In genomic region chr19:1066251-1066747, GRCh38 we compare ENCODE assay signal across 9 cellular contexts. TPM values are rescaled to one million over a fixed set of nuclear protein-coding genes. Genes with fewer than 3 reads are reported as not detected.
DNase-seq lines count a peak whose midpoint lies in the region; ATAC-seq, FAIRE-seq and TF ChIP-seq lines count a peak whose summit lies in the region.
"Had no signal": no experiment of that assay in that cellular context is flagged by ENCODE, and none has a peak within 500 bp of the region (broad histone marks: within the 10 kb centered on the region; RNA-seq: fewer than 3 reads in every experiment).

No MANE protein-coding gene starts in this region.

- SMC1A ChIA-PET in GM12878 (lab: Charles Lee; ENCODE audit: uncharacterized antibody, unreplicated experiment), result interaction anchor here (1.4 to 2.3 kb wide), 4 partner anchors 9 to 49 kb away, joined by 4 to 11 read pairs (median 7); no protein-coding TSS in a partner anchor

- TF ChIP-seq CTCF in Caco-2 (IDR thresholded peaks at IDR 0.05; ENCODE audit: insufficient read depth in 1 of 2, low read depth in 1 of 2, low read length in 1 of 2, severe bottlenecking in 1 of 2, unreplicated experiment in 1 of 2) (no peak), GM12878 (IDR thresholded peaks at IDR 0.05 in 2 of 3, conservative IDR thresholded peaks at IDR 0.05 in 1 of 3; ENCODE audit: control insufficient read depth in 2 of 3, extremely low read depth in 1 of 3, insufficient read depth in 1 of 3, low read depth in 3 of 3, low read length in 3 of 3) (no peak), natural killer cell (IDR thresholded peaks at IDR 0.05) (no peak)

- WGBS in GM12878 (ENCODE audit: insufficient coverage, insufficient replicate concordance, low lambda C conversion rate, missing lambda C conversion rate), result 42% methylated on average over 17 of the region's 17 CpGs

- peaks cover 35% of the 10 kb centered on the region for H3K79me2 ChIP-seq in GM12878 (ENCODE audit: control insufficient read depth, insufficient read depth, low read length)

- H3K27me3 Mint-ChIP-seq in Caco-2 (ENCODE audit: insufficient read depth, unreplicated experiment) (no peaks in the 10 kb centered on the region), natural killer cell (ENCODE audit: low read depth in 2 of 2) (no peaks in the 10 kb centered on the region)

- no peak overlapping the region for H2AFZ ChIP-seq in GM12878 (ENCODE audit: control insufficient read depth, low read depth, low read length)

- H3K27ac ChIP-seq in HUES6 (ENCODE audit: low read depth, low read length) (no peak overlapping the region; the same call in 1 of the 2 replicates), GM12878 (ENCODE audit: control insufficient read depth, insufficient read depth) (no peak overlapping the region)

- H3K9me3 Mint-ChIP-seq in Caco-2 (ENCODE audit: unreplicated experiment) (no peaks in the 10 kb centered on the region), natural killer cell (no peaks in the 10 kb centered on the region)

- H3K9ac ChIP-seq in HUES6 (ENCODE audit: low read length), result peak overlapping the region; percentile 61
- peak overlapping the region; percentile 90; the same call in 1 of the 2 replicates for H3K9ac ChIP-seq in GM12878 (ENCODE audit: control insufficient read depth, insufficient read depth, low read length)

- CTCF ChIA-PET in Caco-2 (lab: Charles Lee) (interaction anchor here (1.0 to 2.6 kb wide), 3 partner anchors 40 to 200 kb away, joined by 4 to 8 read pairs (median 6); partner anchors contain the start of gene CNN2), GM12878 (lab: Yijun Ruan, JAX) (interaction anchor here (0.8 to 2.2 kb wide), 7 partner anchors 11 to 203 kb away, joined by 3 to 9 read pairs (median 3); no protein-coding TSS in a partner anchor)

- ATAC-seq in GM12878 (no peak), natural killer cell (no peak), HG03460 (IDR thresholded peaks at IDR 0.05; ENCODE audit: unreplicated experiment) (no peak)

- H3K4me1 ChIP-seq in Caco-2, result peaks cover 15% of the 10 kb centered on the region
- H3K4me1 ChIP-seq in HUES6 (ENCODE audit: control insufficient read depth, insufficient read depth, low read length), result peaks cover 39% of the 10 kb centered on the region
- peaks cover 17% of the 10 kb centered on the region for H3K4me1 ChIP-seq in GM12878 (ENCODE audit: control insufficient read depth, insufficient read depth, low read length)

- no peak for TF ChIP-seq POLR2A in GM12878 (IDR thresholded peaks at IDR 0.05; ENCODE audit: low read depth, low read length)

- POLR2A ChIA-PET in Caco-2 (lab: Charles Lee) (interaction anchor here (0.7 to 3.3 kb wide), 6 partner anchors 32 to 314 kb away, joined by 3 to 33 read pairs (median 5); partner anchors contain the start of genes CIRBP, CNN2, GPX4 and WDR18), GM12878 (lab: Charles Lee) (interaction anchor here (0.9 to 3.0 kb wide), 11 partner anchors 10 to 273 kb away, joined by 3 to 45 read pairs (median 11); partner anchors contain the start of genes ABCA7, CIRBP, CNN2 and GPX4)

- RAD21 ChIA-PET in GM12878 (lab: Charles Lee; ENCODE audit: unreplicated experiment), result interaction anchor here (1.1 to 2.4 kb wide), 10 partner anchors 8 to 200 kb away, joined by 3 to 19 read pairs (median 6); partner anchors contain the start of gene CNN2

- no peaks in the 10 kb centered on the region for H3K9me3 ChIP-seq in Caco-2
- no peaks in the 10 kb centered on the region for H3K9me3 ChIP-seq in HUES6 (ENCODE audit: control insufficient read depth, insufficient read depth, low read depth, low read length)
- H3K9me3 ChIP-seq in GM12878 (replicated peaks; ENCODE audit: control insufficient read depth, insufficient read depth, low read length), result no peaks in the 10 kb centered on the region

- H3K4me1 Mint-ChIP-seq in Caco-2 (ENCODE audit: low read depth, unreplicated experiment) (no peaks in the 10 kb centered on the region), natural killer cell (peaks cover 19 to 47% of the 10 kb centered on the region in 2 donors)

- FAIRE-seq in GM12878 (lab: Jason Lieb, UNC), result no peak

- no peak for TF ChIP-seq EP300 in GM12878 (IDR thresholded peaks at IDR 0.05; ENCODE audit: borderline replicate concordance in 1 of 2, control insufficient read depth in 1 of 2, low read depth in 2 of 2, low read length in 2 of 2)

- H3K27me3 ChIP-seq in Caco-2 (replicated peaks; ENCODE audit: control insufficient read depth, insufficient read depth, low read length), result no peaks in the 10 kb centered on the region
- peaks cover 47% of the 10 kb centered on the region for H3K27me3 ChIP-seq in HUES6 (ENCODE audit: control insufficient read depth, insufficient read depth, low read length)
- H3K27me3 ChIP-seq in GM12878 (replicated peaks in 1 of 2; ENCODE audit: control insufficient read depth in 2 of 2, insufficient read depth in 2 of 2, low read length in 1 of 2), result no peaks in the 10 kb centered on the region

- H3K4me3 Mint-ChIP-seq in Caco-2 (ENCODE audit: unreplicated experiment), result peak overlapping the region; percentile 84
- H3K4me3 Mint-ChIP-seq in natural killer cell, result peak overlapping the region; percentile 76

- H3K36me3 Mint-ChIP-seq in Caco-2 (ENCODE audit: insufficient read depth, unreplicated experiment) (peaks cover 49% of the 10 kb centered on the region), natural killer cell (no peaks in the 10 kb centered on the region)

- peak overlapping the region; percentile 85 for H3K4me2 ChIP-seq in GM12878 (ENCODE audit: control insufficient read depth, insufficient read depth)

- intact Hi-C loops in Caco-2 (cut with micrococcal nuclease; ENCODE audit: unreplicated experiment), result no loop called here
- intact Hi-C loops in GM12878 (cut with micrococcal nuclease; ENCODE audit: unreplicated experiment), result no loop called here
- intact Hi-C loops in natural killer cell (cut with micrococcal nuclease), result loop anchor here (5.0 kb wide), 2 partner anchors 34 to 36 kb away; partner anchors contain the start of gene GPX4

- no peaks in the 10 kb centered on the region for H4K20me1 ChIP-seq in GM12878 (ENCODE audit: control insufficient read depth, insufficient read depth)

- H3K36me3 ChIP-seq in Caco-2 (ENCODE audit: control insufficient read depth, insufficient read depth, low read length) (no peaks in the 10 kb centered on the region), HUES6 (ENCODE audit: control insufficient read depth, insufficient read depth, low read length) (no peaks in the 10 kb centered on the region), GM12878 (ENCODE audit: control insufficient read depth in 2 of 2, insufficient read depth in 2 of 2, low read length in 1 of 2) (peaks cover 0 to 7% of the 10 kb centered on the region in 2 experiments; a peak in 2 of 4 replicates)

- no peak for TF ChIP-seq RAD21 in GM12878 (IDR thresholded peaks at IDR 0.05; ENCODE audit: insufficient read depth, low read depth, low read length)

- H3K27ac Mint-ChIP-seq in Caco-2 (ENCODE audit: unreplicated experiment) (peak overlapping the region; percentile 77), natural killer cell (peak overlapping the region; percentile 88 to 93)

- in situ Hi-C loops in GM12878 (cut with MboI), result no loop called here

- BruUV-seq in Caco-2 (replicated peaks; lab: Mats Ljungman, UMichigan), result TSS peak; percentile 42
- BruUV-seq in GM12878 (replicated peaks; lab: Mats Ljungman, UMichigan), result no TSS peak

- H3K4me3 ChIP-seq in Caco-2 (ENCODE audit: low read depth, low read length) (peak overlapping the region; percentile 61), HUES6 (ENCODE audit: low read depth, low read length) (peak overlapping the region; percentile 64), GM12878 (peak overlapping the region; percentile 98)

- peak; percentile 81 to 91 for DNase-seq in Caco-2
- DNase-seq in GM12878 (ENCODE audit: low read depth, low spot score), result no peak
- DNase-seq in natural killer cell, result no peak
- DNase-seq in T-helper 9 cell, result no peak
- DNase-seq in GM03348 (ENCODE audit: low spot score), result no peak
- DNase-seq in mucosa of gallbladder (ENCODE audit: low spot score), result no peak
- DNase-seq: NCI-H2171 had no signal

RNA-seq across cellular contexts. Expression of gene ARHGAP45, which starts 0.7 kb away (rescaled TPM):
- total RNA-seq in Caco-2 (2022) (38.6 and 43.3 TPM in 2 replicates), GM12878 (2014; rRNA removed) (116 and 146 TPM in 2 replicates), GM12878 (2014; rRNA removed; fragmentation: Illumina TruSeq; extraction: Trizol) (21.4 and 26.2 TPM in 2 replicates), GM12878 (2021) (142 and 151 TPM in 2 replicates), natural killer cell (100 to 1,000 TPM; 535 to 601 (median 560) TPM), mucosa of gallbladder (42.4 TPM)
- 190 and 196 TPM in 2 replicates for total RNA-seq in GM12878 (2013; cell fraction: nucleolus; rRNA removed)
- polyA plus RNA-seq in GM12878 (2011; ENCODE audit: low read depth), result 33.0 TPM
- polyA plus RNA-seq in GM12878 (2011; rRNA removed) (20.8 and 53.2 TPM in 2 replicates), GM12878 (2014; fragmentation: Illumina TruSeq; extraction: Trizol) (1.4 and 9.8 TPM in 2 replicates), GM12878 (2014; fragmentation: Nextera tagmentation; extraction: Ambion mirVana) (1 to 10 TPM; 1.4 to 7.8 TPM), GM12878 (2014; rRNA removed) (96.0 and 125 TPM in 2 replicates), GM12878 (2016; fragmentation: Nextera tagmentation; extraction: Ambion mirVana) (10 to 100 TPM; 66.6 to 82.6 TPM)
- 64.0 and 103 TPM in 2 replicates for polyA plus RNA-seq in GM12878 (2011; cell fraction: cytosol; rRNA removed)
- polyA plus RNA-seq in GM12878 (2011; cell fraction: nucleus; rRNA removed), result 223 and 275 TPM in 2 replicates
- 85.3 and 105 TPM in 2 replicates for polyA plus RNA-seq in GM12878 (2012)
- 36.0 and 96.7 TPM in 2 replicates for polyA minus RNA-seq in GM12878 (2011; rRNA and poly(A)+ RNA removed)
- polyA minus RNA-seq in GM12878 (2011; cell fraction: cytosol; rRNA and poly(A)+ RNA removed), result 45.4 and 45.7 TPM in 2 replicates
- polyA minus RNA-seq in GM12878 (2011; cell fraction: nucleus; rRNA and poly(A)+ RNA removed), result 32.4 and 52.2 TPM in 2 replicates

RNA-seq across cellular contexts. Expression of gene ABCA7, which starts 26.4 kb away (rescaled TPM):
- 43.5 and 45.9 TPM in 2 replicates for total RNA-seq in Caco-2 (2022)
- total RNA-seq in GM12878 (2013; cell fraction: nucleolus; rRNA removed), result 50.3 and 55.4 TPM in 2 replicates
- 14.9 and 18.1 TPM in 2 replicates for total RNA-seq in GM12878 (2014; rRNA removed)
- 5.6 and 7.6 TPM in 2 replicates for total RNA-seq in GM12878 (2014; rRNA removed; fragmentation: Illumina TruSeq; extraction: Trizol)
- 38.7 and 49.5 TPM in 2 replicates for total RNA-seq in GM12878 (2021)
- polyA plus RNA-seq in GM12878 (2011; ENCODE audit: low read depth), result 16.4 TPM
- 3.3 and 5.5 TPM in 2 replicates for polyA plus RNA-seq in GM12878 (2011; rRNA removed)
- polyA plus RNA-seq in GM12878 (2011; cell fraction: cytosol; rRNA removed), result 7.0 and 10.0 TPM in 2 replicates
- 81.6 and 107 TPM in 2 replicates for polyA plus RNA-seq in GM12878 (2011; cell fraction: nucleus; rRNA removed)
- polyA plus RNA-seq in GM12878 (2012), result 15.2 and 21.6 TPM in 2 replicates
- 4.6 and 11.4 TPM in 2 replicates for polyA plus RNA-seq in GM12878 (2014; fragmentation: Illumina TruSeq; extraction: Trizol)
- polyA plus RNA-seq in GM12878 (2014; fragmentation: Nextera tagmentation; extraction: Ambion mirVana), result 1 to 10 TPM; 1.0 to 2.9 TPM
- polyA plus RNA-seq in GM12878 (2014; rRNA removed), result 26.9 and 36.5 TPM in 2 replicates
- 10 to 100 TPM; 22.0 to 22.1 TPM for polyA plus RNA-seq in GM12878 (2016; fragmentation: Nextera tagmentation; extraction: Ambion mirVana)
- polyA minus RNA-seq in GM12878 (2011; rRNA and poly(A)+ RNA removed), result 4.3 and 9.4 TPM in 2 replicates
- 5.8 and 7.9 TPM in 2 replicates for polyA minus RNA-seq in GM12878 (2011; cell fraction: cytosol; rRNA and poly(A)+ RNA removed)
- 24.3 and 39.7 TPM in 2 replicates for polyA minus RNA-seq in GM12878 (2011; cell fraction: nucleus; rRNA and poly(A)+ RNA removed)
- total RNA-seq in natural killer cell, result 100 to 1,000 TPM in 2 of 3 donors, 10 to 100 TPM in 1; 73.3 to 149 (median 121) TPM
- total RNA-seq in mucosa of gallbladder, result 49.0 TPM

RNA-seq across cellular contexts. Expression of gene POLR2E, which starts 28.9 kb away (rescaled TPM):
- 264 and 272 TPM in 2 replicates for total RNA-seq in Caco-2 (2022)
- total RNA-seq in GM12878 (2013; cell fraction: nucleolus; rRNA removed), result 37.4 and 46.6 TPM in 2 replicates
- 194 and 207 TPM in 2 replicates for total RNA-seq in GM12878 (2014; rRNA removed)
- total RNA-seq in GM12878 (2014; rRNA removed; fragmentation: Illumina TruSeq; extraction: Trizol), result 78.7 and 85.5 TPM in 2 replicates
- total RNA-seq in GM12878 (2021), result 243 and 250 TPM in 2 replicates
- polyA plus RNA-seq in GM12878 (2011; ENCODE audit: low read depth), result 54.0 TPM
- 92.4 and 192 TPM in 2 replicates for polyA plus RNA-seq in GM12878 (2011; rRNA removed)
- 220 and 291 TPM in 2 replicates for polyA plus RNA-seq in GM12878 (2011; cell fraction: cytosol; rRNA removed)
- 162 and 168 TPM in 2 replicates for polyA plus RNA-seq in GM12878 (2011; cell fraction: nucleus; rRNA removed)
- polyA plus RNA-seq in GM12878 (2012), result 184 and 198 TPM in 2 replicates
- polyA plus RNA-seq in GM12878 (2014; fragmentation: Illumina TruSeq; extraction: Trizol), result 10.0 and 142 TPM in 2 replicates
- 10 to 100 TPM in 1 of 2 experiments, 1 to 10 TPM in 1; 4.0 to 17.0 TPM for polyA plus RNA-seq in GM12878 (2014; fragmentation: Nextera tagmentation; extraction: Ambion mirVana)
- 367 and 444 TPM in 2 replicates for polyA plus RNA-seq in GM12878 (2014; rRNA removed)
- 100 to 1,000 TPM; 460 to 487 TPM for polyA plus RNA-seq in GM12878 (2016; fragmentation: Nextera tagmentation; extraction: Ambion mirVana)
- 76.9 and 101 TPM in 2 replicates for polyA minus RNA-seq in GM12878 (2011; rRNA and poly(A)+ RNA removed)
- 70.2 and 78.0 TPM in 2 replicates for polyA minus RNA-seq in GM12878 (2011; cell fraction: cytosol; rRNA and poly(A)+ RNA removed)
- 29.5 and 49.3 TPM in 2 replicates for polyA minus RNA-seq in GM12878 (2011; cell fraction: nucleus; rRNA and poly(A)+ RNA removed)
- 100 to 1,000 TPM in 1 of 3 donors, 10 to 100 TPM in 2; 77.3 to 105 (median 91.6) TPM for total RNA-seq in natural killer cell
- 137 TPM for total RNA-seq in mucosa of gallbladder

RNA-seq across cellular contexts. Expression of gene GPX4, which starts 37.5 kb away (rescaled TPM):
- total RNA-seq in Caco-2 (2022), result 500 and 546 TPM in 2 replicates
- 30.7 and 37.1 TPM in 2 replicates for total RNA-seq in GM12878 (2013; cell fraction: nucleolus; rRNA removed)
- 325 and 388 TPM in 2 replicates for total RNA-seq in GM12878 (2014; rRNA removed)
- total RNA-seq in GM12878 (2014; rRNA removed; fragmentation: Illumina TruSeq; extraction: Trizol), result 185 and 204 TPM in 2 replicates
- 305 and 316 TPM in 2 replicates for total RNA-seq in GM12878 (2021)
- 143 TPM for polyA plus RNA-seq in GM12878 (2011; ENCODE audit: low read depth)
- 171 and 289 TPM in 2 replicates for polyA plus RNA-seq in GM12878 (2011; rRNA removed)
- 532 and 769 TPM in 2 replicates for polyA plus RNA-seq in GM12878 (2011; cell fraction: cytosol; rRNA removed)
- 455 and 480 TPM in 2 replicates for polyA plus RNA-seq in GM12878 (2011; cell fraction: nucleus; rRNA removed)
- 460 and 464 TPM in 2 replicates for polyA plus RNA-seq in GM12878 (2012)
- polyA plus RNA-seq in GM12878 (2014; fragmentation: Illumina TruSeq; extraction: Trizol), result 144 and 257 TPM in 2 replicates
- 10 to 100 TPM; 33.3 to 99.6 TPM for polyA plus RNA-seq in GM12878 (2014; fragmentation: Nextera tagmentation; extraction: Ambion mirVana)
- polyA plus RNA-seq in GM12878 (2014; rRNA removed), result 749 and 807 TPM in 2 replicates
- polyA plus RNA-seq in GM12878 (2016; fragmentation: Nextera tagmentation; extraction: Ambion mirVana), result 100 to 1,000 TPM; 534 to 574 TPM
- polyA minus RNA-seq in GM12878 (2011; rRNA and poly(A)+ RNA removed), result 134 and 182 TPM in 2 replicates
- 111 and 122 TPM in 2 replicates for polyA minus RNA-seq in GM12878 (2011; cell fraction: cytosol; rRNA and poly(A)+ RNA removed)
- 39.3 and 60.3 TPM in 2 replicates for polyA minus RNA-seq in GM12878 (2011; cell fraction: nucleus; rRNA and poly(A)+ RNA removed)
- total RNA-seq in natural killer cell, result 100 to 1,000 TPM; 108 to 126 (median 121) TPM
- total RNA-seq in mucosa of gallbladder, result 294 TPM

RNA-seq across cellular contexts. Expression of gene CNN2, which starts 39.9 kb away (rescaled TPM):
- total RNA-seq in Caco-2 (2022) (194 and 221 TPM in 2 replicates), GM12878 (2014; rRNA removed) (154 and 195 TPM in 2 replicates), GM12878 (2014; rRNA removed; fragmentation: Illumina TruSeq; extraction: Trizol) (95.8 and 115 TPM in 2 replicates), GM12878 (2021) (289 and 311 TPM in 2 replicates), natural killer cell (100 to 1,000 TPM; 163 to 276 (median 179) TPM), mucosa of gallbladder (104 TPM)
- total RNA-seq in GM12878 (2013; cell fraction: nucleolus; rRNA removed), result 28.5 and 30.8 TPM in 2 replicates
- polyA plus RNA-seq in GM12878 (2011; ENCODE audit: low read depth), result 64.3 TPM
- polyA plus RNA-seq in GM12878 (2011; rRNA removed) (28.6 and 54.2 TPM in 2 replicates), GM12878 (2014; fragmentation: Illumina TruSeq; extraction: Trizol) (60.1 and 168 TPM in 2 replicates), GM12878 (2014; fragmentation: Nextera tagmentation; extraction: Ambion mirVana) (10 to 100 TPM; 34.7 to 42.5 TPM), GM12878 (2014; rRNA removed) (177 and 213 TPM in 2 replicates), GM12878 (2016; fragmentation: Nextera tagmentation; extraction: Ambion mirVana) (100 to 1,000 TPM; 269 to 273 TPM)
- 104 and 118 TPM in 2 replicates for polyA plus RNA-seq in GM12878 (2011; cell fraction: cytosol; rRNA removed)
- 80.2 and 133 TPM in 2 replicates for polyA plus RNA-seq in GM12878 (2011; cell fraction: nucleus; rRNA removed)
- polyA plus RNA-seq in GM12878 (2012), result 117 and 149 TPM in 2 replicates
- 71.8 and 98.5 TPM in 2 replicates for polyA minus RNA-seq in GM12878 (2011; rRNA and poly(A)+ RNA removed)
- 91.4 and 128 TPM in 2 replicates for polyA minus RNA-seq in GM12878 (2011; cell fraction: cytosol; rRNA and poly(A)+ RNA removed)
- 14.9 and 31.0 TPM in 2 replicates for polyA minus RNA-seq in GM12878 (2011; cell fraction: nucleus; rRNA and poly(A)+ RNA removed)

Comparison
In these comparisons a context has a peak if more than half of its experiments do, and no peak if none do; other contexts are left out.
1. DNase-seq: peak in Caco-2 (2 of 2); none in GM12878 (single experiment), natural killer cell (single experiment), T-helper 9 cell (single experiment), GM03348 (single experiment) and mucosa of gallbladder (single experiment).
2. Peak in every context shown above with its lines, with median percentiles within 50 percentile points of each other: H3K4me3 ChIP-seq.